ENCODE assay signal across 1 cellular context in genomic region chr9:121021294-121021693, GRCh38.
TF ChIP-seq lines count a peak whose summit lies in the region.

No MANE protein-coding gene starts in this region.

TF ChIP-seq in HepG2, 621 proteins besides CTCF, POLR2A, EP300 and RAD21:
- TF ChIP-seq ARNT2 (CRISPR knock-in tag; IDR thresholded peaks at IDR 0.05; ENCODE audit: low read depth) (no peak), ZNF614 (CRISPR knock-in tag; IDR thresholded peaks at IDR 0.05; ENCODE audit: borderline replicate concordance) (no peak), THYN1 (CRISPR knock-in tag; IDR thresholded peaks at IDR 0.05; ENCODE audit: borderline replicate concordance, low read depth) (no peak), KDM3A (CRISPR knock-in tag; IDR thresholded peaks at IDR 0.05; ENCODE audit: low read depth) (no peak), HMGXB4 (CRISPR knock-in tag; IDR thresholded peaks at IDR 0.05; ENCODE audit: borderline replicate concordance in 1 of 2, low read depth in 1 of 2) (no peak)
- TF ChIP-seq, protein P1, sequence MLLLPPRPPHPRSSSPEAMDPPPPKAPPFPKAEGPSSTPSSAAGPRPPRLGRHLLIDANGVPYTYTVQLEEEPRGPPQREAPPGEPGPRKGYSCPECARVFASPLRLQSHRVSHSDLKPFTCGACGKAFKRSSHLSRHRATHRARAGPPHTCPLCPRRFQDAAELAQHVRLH (CRISPR knock-in tag; IDR thresholded peaks at IDR 0.05; ENCODE audit: borderline replicate concordance, low read depth): no peak
